8 cellular contexts compared by ENCODE assay signal in the genomic region with DNA sequence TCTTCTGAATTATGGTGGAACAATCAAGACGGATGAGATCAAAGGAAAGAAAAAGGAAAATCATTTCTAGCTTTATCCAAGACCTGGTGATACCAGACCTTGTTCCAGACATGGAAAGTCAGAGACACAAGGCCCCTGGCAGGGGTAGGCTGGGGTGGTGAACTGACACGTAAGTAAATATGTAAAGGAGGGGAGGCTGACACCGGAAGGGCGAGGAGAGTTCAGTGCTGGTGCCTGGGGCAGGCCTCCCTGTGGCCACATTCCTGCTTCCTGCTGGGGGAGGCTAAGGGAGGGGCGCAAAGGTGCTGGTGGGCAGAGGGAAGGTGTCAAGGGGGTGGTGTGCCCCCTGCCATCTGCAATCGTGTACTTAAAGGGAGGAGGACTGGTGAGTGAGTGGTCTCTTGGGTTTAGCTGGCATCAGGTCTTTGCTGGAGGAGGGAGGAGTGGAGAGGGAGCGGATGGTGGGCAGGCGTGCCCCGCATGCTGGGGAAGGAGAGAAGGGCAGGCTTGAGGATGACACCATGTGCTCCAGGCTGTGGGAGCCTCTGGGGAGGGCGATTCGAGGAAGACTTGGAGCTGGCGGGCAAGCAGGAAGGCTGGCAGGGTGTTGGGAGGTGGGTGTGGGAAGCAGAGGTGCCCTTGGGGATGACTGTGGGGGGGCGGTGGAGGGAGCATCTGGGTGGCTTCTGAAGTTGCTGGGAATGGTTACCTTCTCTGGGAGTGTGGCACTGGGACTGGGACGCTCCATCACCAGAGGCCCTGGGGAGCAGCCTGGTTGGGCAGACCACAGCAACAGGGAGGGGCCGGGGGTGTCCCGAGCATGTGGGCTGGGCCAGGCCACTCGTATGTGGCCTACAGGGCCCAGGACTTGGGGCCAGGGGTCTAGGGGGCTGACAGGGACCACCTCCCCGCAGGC. TPM values are rescaled to one million over a fixed set of nuclear protein-coding genes. Genes with fewer than 3 reads are reported as not detected.
DNase-seq lines count a peak whose midpoint lies in the region; ATAC-seq and TF ChIP-seq lines count a peak whose summit lies in the region.

No MANE protein-coding gene starts in this region.

- peaks cover 58% of the 10 kb centered on the region for H3K4me1 Mint-ChIP-seq in activated naive CD4-positive, alpha-beta T cell treated with anti-CD3 and anti-CD28 coated beads, Interleukin-2, amount 10 ng/mL, durations not matched to agents 7 days and 5 days
- peaks cover 91 to 94% of the 10 kb centered on the region in 2 donors for H3K4me1 Mint-ChIP-seq in immature natural killer cell

- H3K4me3 Mint-ChIP-seq in activated naive CD4-positive, alpha-beta T cell treated with anti-CD3 and anti-CD28 coated beads, Interleukin-2, amount 10 ng/mL, durations not matched to agents 7 days and 5 days = peak overlapping the region; percentile 91
- peak overlapping the region; percentile 91 to 99 (median 96) for H3K4me3 Mint-ChIP-seq in immature natural killer cell

- ATAC-seq in GM19438 (IDR thresholded peaks at IDR 0.05; ENCODE audit: low read depth, unreplicated experiment) = peak; percentile 74

- no peaks in the 10 kb centered on the region for H3K27me3 ChIP-seq in AG04450 (ENCODE audit: control insufficient read depth, insufficient read depth, low read length)
- no peaks in the 10 kb centered on the region for H3K27me3 ChIP-seq in HUES6 (ENCODE audit: control insufficient read depth, insufficient read depth, low read length)

- DNase-seq in AG04450 (ENCODE audit: low read depth, low spot score) (no peak), immature natural killer cell (peak; percentile 65 to 67 (median 67)), DMS53 (lab: John Stamatoyannopoulos, UW) (no peak), foreskin melanocyte (no peak)
- DNase-seq in activated naive CD4-positive, alpha-beta T cell treated with anti-CD3 and anti-CD28 coated beads, Interleukin-2, amount 10 ng/mL, durations not matched to agents 7 days and 5 days = peak; percentile 69
- DNase-seq in stimulated activated CD8-positive, alpha-beta memory T cell treated with anti-CD3 and anti-CD28 coated beads, Interleukin-15, amount 100 ng/mL, for 1 hour (ENCODE audit: low read depth) = peak; percentile 13

- H3K36me3 Mint-ChIP-seq in activated naive CD4-positive, alpha-beta T cell treated with anti-CD3 and anti-CD28 coated beads, Interleukin-2, amount 10 ng/mL, durations not matched to agents 7 days and 5 days = peaks cover 9% of the 10 kb centered on the region
- peaks cover 0 to 4% (median 0%) of the 10 kb centered on the region in 3 donors for H3K36me3 Mint-ChIP-seq in immature natural killer cell

- POLR2A ChIA-PET in AG04450 (lab: Yijun Ruan, JAX) = interaction anchor here (0.6 to 1.5 kb wide), 3 partner anchors 14 to 179 kb away, joined by 3 to 6 read pairs (median 4); partner anchors contain the start of gene AFAP1

- H3K9me3 Mint-ChIP-seq in activated naive CD4-positive, alpha-beta T cell treated with anti-CD3 and anti-CD28 coated beads, Interleukin-2, amount 10 ng/mL, durations not matched to agents 7 days and 5 days = no peaks in the 10 kb centered on the region
- no peaks in the 10 kb centered on the region for H3K9me3 Mint-ChIP-seq in immature natural killer cell

- peak overlapping the region; percentile 38 for H3K4me3 ChIP-seq in AG04450 (ENCODE audit: low read depth, low read length)
- no peak overlapping the region; the same call in 1 of the 2 replicates for H3K4me3 ChIP-seq in HUES6 (ENCODE audit: low read depth, low read length)

- peaks cover 4% of the 10 kb centered on the region; the same call in 1 of the 2 replicates for H3K9me3 ChIP-seq in AG04450 (ENCODE audit: control insufficient read depth, insufficient read depth, low read length)
- no peaks in the 10 kb centered on the region for H3K9me3 ChIP-seq in HUES6 (ENCODE audit: control insufficient read depth, insufficient read depth, low read depth, low read length)

- TF ChIP-seq CTCF in AG04450 (IDR thresholded peaks at IDR 0.05; ENCODE audit: low read depth, low read length) = no peak

- peak overlapping the region; percentile 55 for H3K9ac ChIP-seq in HUES6 (ENCODE audit: low read length)

- H3K4me1 ChIP-seq in HUES6 (ENCODE audit: control insufficient read depth, insufficient read depth, low read length) = peaks cover 45% of the 10 kb centered on the region

- H3K27me3 Mint-ChIP-seq in activated naive CD4-positive, alpha-beta T cell treated with anti-CD3 and anti-CD28 coated beads, Interleukin-2, amount 10 ng/mL, durations not matched to agents 7 days and 5 days = peaks cover 4% of the 10 kb centered on the region
- peaks cover 18 to 26% (median 23%) of the 10 kb centered on the region in 3 donors for H3K27me3 Mint-ChIP-seq in immature natural killer cell (ENCODE audit: low read depth in 3 of 3)

- H3K27ac ChIP-seq in AG04450 (ENCODE audit: low read depth, low read length) (peak overlapping the region; percentile 96), HUES6 (ENCODE audit: low read depth, low read length) (peak overlapping the region; percentile 14; the same call in 1 of the 2 replicates)

- H3K36me3 ChIP-seq in HUES6 (ENCODE audit: control insufficient read depth, insufficient read depth, low read length) = no peaks in the 10 kb centered on the region

- peak overlapping the region; percentile 94 for H3K27ac Mint-ChIP-seq in activated naive CD4-positive, alpha-beta T cell treated with anti-CD3 and anti-CD28 coated beads, Interleukin-2, amount 10 ng/mL, durations not matched to agents 7 days and 5 days
- peak overlapping the region; percentile 95 to 99 (median 97) for H3K27ac Mint-ChIP-seq in immature natural killer cell

- CTCF ChIA-PET in AG04450 (lab: Charles Lee) = no interaction called here
- CTCF ChIA-PET in activated naive CD4-positive, alpha-beta T cell treated with anti-CD3 and anti-CD28 coated beads, Interleukin-2, amount 10 ng/mL, durations not matched to agents 7 days and 5 days (lab: Charles Lee) = interaction anchor here (1.1 to 5.1 kb wide), 2 partner anchors 41 to 167 kb away, joined by 3 to 30 read pairs; no protein-coding TSS in a partner anchor

RNA-seq across cellular contexts. Expression of gene AFAP1, which starts 30.6 kb away (rescaled TPM):
- polyA plus RNA-seq in AG04450 (2011; rRNA removed) = 57.9 and 61.7 TPM in 2 replicates
- 77.9 and 84.3 TPM in 2 replicates for polyA minus RNA-seq in AG04450 (2011; rRNA and poly(A)+ RNA removed)
- polyA plus RNA-seq in immature natural killer cell = 1 to 10 TPM in 1 of 3 donors, under 1 TPM in 1, not detected in 1; 0.32 to 1.2 TPM

Comparison
In these comparisons a context has a peak if more than half of its experiments do, and no peak if none do; other contexts are left out.
1. DNase-seq: peak in activated naive CD4-positive, alpha-beta T cell treated with anti-CD3 and anti-CD28 coated beads, Interleukin-2, amount 10 ng/mL, durations not matched to agents 7 days and 5 days (single experiment), immature natural killer cell (3 of 3) and stimulated activated CD8-positive, alpha-beta memory T cell treated with anti-CD3 and anti-CD28 coated beads, Interleukin-15, amount 100 ng/mL, for 1 hour (single experiment); none in AG04450 (single experiment), DMS53 (single experiment) and foreskin melanocyte (single experiment).
2. RNA of gene AFAP1, which starts 30.6 kb away (polyA plus RNA-seq): 57.9 to 61.7 TPM in AG04450; 0.32 to 1.2 TPM in immature natural killer cell; every median in the first group is over 10 times any median in the second.